In genomic region chr2:71683666-71684065, GRCh38 we compare ENCODE assay signal across 14 cellular contexts.
DNase-seq lines count a peak whose midpoint lies in the region; ATAC-seq and TF ChIP-seq lines count a peak whose summit lies in the region.
"Had no signal": no experiment of that assay in that cellular context is flagged by ENCODE, and none has a peak within 500 bp of the region (broad histone marks: within the 10 kb centered on the region; RNA-seq: fewer than 3 reads in every experiment).

No MANE protein-coding gene starts in this region.

- intact Hi-C loops in cardiac septum (cut with DNase I) (loop anchor here (2.0 kb wide), 1 partner anchor 17 kb away; no protein-coding TSS in a partner anchor), Right ventricle myocardium inferior (cut with DNase I) (no loop called here), upper lobe of right lung (cut with DNase I) (loop anchor here (10.0 kb wide), 1 partner anchor 1271 kb away; no protein-coding TSS in a partner anchor), lower lobe of right lung (cut with DNase I) (no loop called here)

- H3K36me3 ChIP-seq in upper lobe of right lung (no peaks in the 10 kb centered on the region), lower lobe of right lung (peaks cover 13% of the 10 kb centered on the region)
- H3K36me3 ChIP-seq: HAP-1 had no signal

- H3K27ac ChIP-seq in angular gyrus (ENCODE audit: low read depth, low read length), result peak overlapping the region; percentile 17
- H3K27ac ChIP-seq in upper lobe of right lung, result no peak overlapping the region
- H3K27ac ChIP-seq in lower lobe of right lung, result no peak overlapping the region
- H3K27ac ChIP-seq: BLaER1 treated with 17β-estradiol and CSF1 and Interleukin-3, amounts not matched to agents 10 nM and 100 nM had no signal

- no peak overlapping the region for H3K4me3 Mint-ChIP-seq in neural crest cell
- H3K4me3 Mint-ChIP-seq: CD4-positive, alpha-beta T cell had no signal

- H3K27me3 ChIP-seq in upper lobe of right lung (no peaks in the 10 kb centered on the region), lower lobe of right lung (ENCODE audit: low read depth) (no peaks in the 10 kb centered on the region)
- H3K27me3 ChIP-seq: BLaER1 treated with 17β-estradiol and CSF1 and Interleukin-3, amounts not matched to agents 10 nM and 100 nM had no signal

- DNase-seq in cardiac septum (ENCODE audit: low spot score) (peak; percentile 60), Right ventricle myocardium inferior (ENCODE audit: missing footprints) (no peak), neural crest cell (ENCODE audit: low read depth, low spot score) (no peak), upper lobe of right lung (peak; percentile 54), lower lobe of right lung (no peak)
- DNase-seq in activated naive CD4-positive, alpha-beta T cell treated with anti-CD3 and anti-CD28 coated beads, Interleukin-2, amount 50 U/mL, for 72 hours (ENCODE audit: low spot score in 2 of 2), result no peak
- DNase-seq: ACHN; Calu3; CD4-positive, alpha-beta T cell; DMS 273 treated with DMSO at 0.1 percent for 48 hours had no signal

- H3K4me1 ChIP-seq in upper lobe of right lung, result no peaks in the 10 kb centered on the region
- H3K4me1 ChIP-seq in lower lobe of right lung, result peaks cover 7% of the 10 kb centered on the region
- H3K4me1 ChIP-seq: HAP-1 had no signal

- H3K4me1 Mint-ChIP-seq in neural crest cell, result peaks cover 10% of the 10 kb centered on the region

- H3K27me3 Mint-ChIP-seq in neural crest cell (ENCODE audit: low read depth), result no peaks in the 10 kb centered on the region
- H3K27me3 Mint-ChIP-seq: CD4-positive, alpha-beta T cell had no signal

- H3K9me3 Mint-ChIP-seq in neural crest cell, result peaks cover 2% of the 10 kb centered on the region
- H3K9me3 Mint-ChIP-seq in activated naive CD4-positive, alpha-beta T cell treated with anti-CD3 and anti-CD28 coated beads, Interleukin-2, amount 50 U/mL, for 72 hours, result no peaks in the 10 kb centered on the region
- H3K9me3 Mint-ChIP-seq: CD4-positive, alpha-beta T cell had no signal

- H3K4me3 ChIP-seq in upper lobe of right lung, result no peak overlapping the region
- H3K4me3 ChIP-seq in lower lobe of right lung, result no peak overlapping the region
- H3K4me3 ChIP-seq: BLaER1 treated with 17β-estradiol and CSF1 and Interleukin-3, amounts not matched to agents 10 nM and 100 nM; GM12878; HAP-1 had no signal

- peak overlapping the region; percentile 60 for H3K27ac Mint-ChIP-seq in neural crest cell (ENCODE audit: unreplicated experiment)
- H3K27ac Mint-ChIP-seq in activated naive CD4-positive, alpha-beta T cell treated with anti-CD3 and anti-CD28 coated beads, Interleukin-2, amount 50 U/mL, for 72 hours, result no peak overlapping the region
- H3K27ac Mint-ChIP-seq: CD4-positive, alpha-beta T cell had no signal

- no peak for ATAC-seq in Right ventricle myocardium inferior
- no peak for ATAC-seq in upper lobe of right lung
- ATAC-seq in lower lobe of right lung, result no peak
- no peak for ATAC-seq in activated naive CD4-positive, alpha-beta T cell treated with anti-CD3 and anti-CD28 coated beads, Interleukin-2, amount 50 U/mL, for 72 hours
- ATAC-seq: GM12878 had no signal

- H3K9me3 ChIP-seq in upper lobe of right lung (no peaks in the 10 kb centered on the region), lower lobe of right lung (no peaks in the 10 kb centered on the region)
- H3K9me3 ChIP-seq: HAP-1 had no signal

- no peaks in the 10 kb centered on the region for H3K36me3 Mint-ChIP-seq in neural crest cell (ENCODE audit: low read depth)
- no peaks in the 10 kb centered on the region for H3K36me3 Mint-ChIP-seq in activated naive CD4-positive, alpha-beta T cell treated with anti-CD3 and anti-CD28 coated beads, Interleukin-2, amount 50 U/mL, for 72 hours

- no peak for TF ChIP-seq CTCF in neural crest cell (conservative IDR thresholded peaks at IDR 0.05)
- TF ChIP-seq CTCF in upper lobe of right lung (IDR thresholded peaks at IDR 0.05), result no peak
- TF ChIP-seq CTCF in lower lobe of right lung (IDR thresholded peaks at IDR 0.05), result no peak

Comparison
In these comparisons a context has a peak if more than half of its experiments do, and no peak if none do; other contexts are left out.
1. DNase-seq: peak in cardiac septum (single experiment) and upper lobe of right lung (single experiment); none in Right ventricle myocardium inferior (single experiment), neural crest cell (single experiment), lower lobe of right lung (single experiment) and activated naive CD4-positive, alpha-beta T cell treated with anti-CD3 and anti-CD28 coated beads, Interleukin-2, amount 50 U/mL, for 72 hours (0 of 2).
2. intact Hi-C loops: an anchor here in cardiac septum (2.0 kb wide) and upper lobe of right lung (10.0 kb wide); none called in Right ventricle myocardium inferior and lower lobe of right lung.